ENCODE assay signal across 1 cellular context in the genomic region with DNA sequence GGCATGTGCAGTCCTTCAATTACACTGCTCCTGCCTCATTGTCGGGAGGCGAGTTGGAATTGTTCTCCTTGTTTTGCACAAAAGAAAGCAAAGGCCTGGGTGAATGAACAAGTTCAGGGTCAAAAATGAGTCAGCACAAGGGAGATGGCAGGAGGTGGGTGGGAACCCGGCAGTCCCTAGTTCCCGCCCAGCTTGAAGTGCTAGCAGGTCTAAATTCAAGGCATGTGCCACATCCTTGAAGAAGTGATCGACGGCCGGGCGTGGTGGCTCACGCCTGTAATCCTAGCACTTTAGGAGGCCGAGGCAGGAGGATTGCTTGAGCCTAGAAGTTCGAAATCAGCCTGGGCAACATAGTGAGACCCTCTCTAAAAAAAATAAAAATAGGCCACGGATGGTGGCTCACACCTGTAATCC.
A peak's percentile ranks its signal among the peaks of the same experiment; 100 is the strongest.
TF ChIP-seq lines count a peak whose summit lies in the region.

No MANE protein-coding gene starts in this region.

TF ChIP-seq in K562, 482 proteins besides CTCF, POLR2A, EP300 and RAD21 (continued from another document and continues in another):
- no peak for TF ChIP-seq KDM5B (IDR thresholded peaks at IDR 0.05; ENCODE audit: insufficient replicate concordance, low read depth, low read length)
- TF ChIP-seq, protein P1, sequence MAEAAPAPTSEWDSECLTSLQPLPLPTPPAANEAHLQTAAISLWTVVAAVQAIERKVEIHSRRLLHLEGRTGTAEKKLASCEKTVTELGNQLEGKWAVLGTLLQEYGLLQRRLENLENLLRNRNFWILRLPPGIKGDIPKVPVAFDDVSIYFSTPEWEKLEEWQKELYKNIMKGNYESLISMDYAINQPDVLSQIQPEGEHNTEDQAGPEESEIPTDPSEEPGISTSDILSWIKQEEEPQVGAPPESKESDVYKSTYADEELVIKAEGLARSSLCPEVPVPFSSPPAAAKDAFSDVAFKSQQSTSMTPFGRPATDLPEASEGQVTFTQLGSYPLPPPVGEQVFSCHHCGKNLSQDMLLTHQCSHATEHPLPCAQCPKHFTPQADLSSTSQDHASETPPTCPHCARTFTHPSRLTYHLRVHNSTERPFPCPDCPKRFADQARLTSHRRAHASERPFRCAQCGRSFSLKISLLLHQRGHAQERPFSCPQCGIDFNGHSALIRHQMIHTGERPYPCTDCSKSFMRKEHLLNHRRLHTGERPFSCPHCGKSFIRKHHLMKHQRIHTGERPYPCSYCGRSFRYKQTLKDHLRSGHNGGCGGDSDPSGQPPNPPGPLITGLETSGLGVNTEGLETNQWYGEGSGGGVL (CRISPR knock-in tag; IDR thresholded peaks at IDR 0.05): no peak
- no peak for TF ChIP-seq FOS (IDR thresholded peaks at IDR 0.05; ENCODE audit: extremely low read depth, insufficient read length)
- TF ChIP-seq, protein P2, sequence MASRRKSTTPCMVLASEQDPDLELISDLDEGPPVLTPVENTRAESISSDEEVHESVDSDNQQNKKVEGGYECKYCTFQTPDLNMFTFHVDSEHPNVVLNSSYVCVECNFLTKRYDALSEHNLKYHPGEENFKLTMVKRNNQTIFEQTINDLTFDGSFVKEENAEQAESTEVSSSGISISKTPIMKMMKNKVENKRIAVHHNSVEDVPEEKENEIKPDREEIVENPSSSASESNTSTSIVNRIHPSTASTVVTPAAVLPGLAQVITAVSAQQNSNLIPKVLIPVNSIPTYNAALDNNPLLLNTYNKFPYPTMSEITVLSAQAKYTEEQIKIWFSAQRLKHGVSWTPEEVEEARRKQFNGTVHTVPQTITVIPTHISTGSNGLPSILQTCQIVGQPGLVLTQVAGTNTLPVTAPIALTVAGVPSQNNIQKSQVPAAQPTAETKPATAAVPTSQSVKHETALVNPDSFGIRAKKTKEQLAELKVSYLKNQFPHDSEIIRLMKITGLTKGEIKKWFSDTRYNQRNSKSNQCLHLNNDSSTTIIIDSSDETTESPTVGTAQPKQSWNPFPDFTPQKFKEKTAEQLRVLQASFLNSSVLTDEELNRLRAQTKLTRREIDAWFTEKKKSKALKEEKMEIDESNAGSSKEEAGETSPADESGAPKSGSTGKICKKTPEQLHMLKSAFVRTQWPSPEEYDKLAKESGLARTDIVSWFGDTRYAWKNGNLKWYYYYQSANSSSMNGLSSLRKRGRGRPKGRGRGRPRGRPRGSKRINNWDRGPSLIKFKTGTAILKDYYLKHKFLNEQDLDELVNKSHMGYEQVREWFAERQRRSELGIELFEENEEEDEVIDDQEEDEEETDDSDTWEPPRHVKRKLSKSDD (conservative IDR thresholded peaks at IDR 0.05; ENCODE audit: low read length): no peak
- no peak for TF ChIP-seq NCOA4 (IDR thresholded peaks at IDR 0.05; ENCODE audit: partially characterized antibody)
- no peak for TF ChIP-seq NONO (IDR thresholded peaks at IDR 0.05; ENCODE audit: low read depth in 2 of 2, low read length in 1 of 2)
- TF ChIP-seq JUND (IDR thresholded peaks at IDR 0.05; ENCODE audit: borderline replicate concordance, low read depth, low read length): peak; percentile 79
- TF ChIP-seq JUND (tag; IDR thresholded peaks at IDR 0.05; ENCODE audit: borderline replicate concordance, low read depth, low read length): peak; percentile 67; the same call in 1 of the 3 replicates
- TF ChIP-seq MYBL2 (IDR thresholded peaks at IDR 0.05; ENCODE audit: low read depth): no peak
- TF ChIP-seq MYBL2 (CRISPR knock-in tag; IDR thresholded peaks at IDR 0.05; ENCODE audit: borderline replicate concordance): no peak
- no peak for TF ChIP-seq ZNF174 (CRISPR knock-in tag; IDR thresholded peaks at IDR 0.05)
- TF ChIP-seq ZNF143 (CRISPR knock-in tag; IDR thresholded peaks at IDR 0.05): no peak
- TF ChIP-seq, protein P3, sequence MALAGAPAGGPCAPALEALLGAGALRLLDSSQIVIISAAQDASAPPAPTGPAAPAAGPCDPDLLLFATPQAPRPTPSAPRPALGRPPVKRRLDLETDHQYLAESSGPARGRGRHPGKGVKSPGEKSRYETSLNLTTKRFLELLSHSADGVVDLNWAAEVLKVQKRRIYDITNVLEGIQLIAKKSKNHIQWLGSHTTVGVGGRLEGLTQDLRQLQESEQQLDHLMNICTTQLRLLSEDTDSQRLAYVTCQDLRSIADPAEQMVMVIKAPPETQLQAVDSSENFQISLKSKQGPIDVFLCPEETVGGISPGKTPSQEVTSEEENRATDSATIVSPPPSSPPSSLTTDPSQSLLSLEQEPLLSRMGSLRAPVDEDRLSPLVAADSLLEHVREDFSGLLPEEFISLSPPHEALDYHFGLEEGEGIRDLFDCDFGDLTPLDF (CRISPR knock-in tag; IDR thresholded peaks at IDR 0.05): no peak
- TF ChIP-seq ELF4 (CRISPR knock-in tag; IDR thresholded peaks at IDR 0.05): no peak
- TF ChIP-seq SRF (CRISPR knock-in tag; IDR thresholded peaks at IDR 0.05): no peak
- TF ChIP-seq, protein P4, sequence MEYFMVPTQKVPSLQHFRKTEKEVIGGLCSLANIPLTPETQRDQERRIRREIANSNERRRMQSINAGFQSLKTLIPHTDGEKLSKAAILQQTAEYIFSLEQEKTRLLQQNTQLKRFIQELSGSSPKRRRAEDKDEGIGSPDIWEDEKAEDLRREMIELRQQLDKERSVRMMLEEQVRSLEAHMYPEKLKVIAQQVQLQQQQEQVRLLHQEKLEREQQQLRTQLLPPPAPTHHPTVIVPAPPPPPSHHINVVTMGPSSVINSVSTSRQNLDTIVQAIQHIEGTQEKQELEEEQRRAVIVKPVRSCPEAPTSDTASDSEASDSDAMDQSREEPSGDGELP (CRISPR knock-in tag; IDR thresholded peaks at IDR 0.05; ENCODE audit: borderline replicate concordance): peak; percentile 20; the same call in 1 of the 2 replicates
- no peak for TF ChIP-seq SNRNP70 (optimal IDR thresholded peaks at IDR 0.05; ENCODE audit: low read depth, low read length)
- no peak for TF ChIP-seq POLR3A (IDR thresholded peaks at IDR 0.05; ENCODE audit: borderline replicate concordance, extremely low read depth, insufficient read depth, insufficient read length)
- TF ChIP-seq C11orf30 (IDR thresholded peaks at IDR 0.05; ENCODE audit: low read depth): peak; percentile 90
- TF ChIP-seq ZNF124 (CRISPR knock-in tag; IDR thresholded peaks at IDR 0.05): no peak
- TF ChIP-seq TAF9B (IDR thresholded peaks at IDR 0.05; ENCODE audit: partially characterized antibody): peak; percentile 74
- TF ChIP-seq, protein P5, sequence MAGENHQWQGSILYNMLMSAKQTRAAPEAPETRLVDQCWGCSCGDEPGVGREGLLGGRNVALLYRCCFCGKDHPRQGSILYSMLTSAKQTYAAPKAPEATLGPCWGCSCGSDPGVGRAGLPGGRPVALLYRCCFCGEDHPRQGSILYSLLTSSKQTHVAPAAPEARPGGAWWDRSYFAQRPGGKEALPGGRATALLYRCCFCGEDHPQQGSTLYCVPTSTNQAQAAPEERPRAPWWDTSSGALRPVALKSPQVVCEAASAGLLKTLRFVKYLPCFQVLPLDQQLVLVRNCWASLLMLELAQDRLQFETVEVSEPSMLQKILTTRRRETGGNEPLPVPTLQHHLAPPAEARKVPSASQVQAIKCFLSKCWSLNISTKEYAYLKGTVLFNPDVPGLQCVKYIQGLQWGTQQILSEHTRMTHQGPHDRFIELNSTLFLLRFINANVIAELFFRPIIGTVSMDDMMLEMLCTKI (IDR thresholded peaks at IDR 0.05; ENCODE audit: partially characterized antibody): no peak
- no peak for TF ChIP-seq POLR3G (IDR thresholded peaks at IDR 0.05; ENCODE audit: extremely low read depth, insufficient read length, insufficient replicate concordance)
- TF ChIP-seq PBX2 (CRISPR knock-in tag; IDR thresholded peaks at IDR 0.05; ENCODE audit: low read depth): no peak
- peak; percentile 23; the same call in 1 of the 2 replicates for TF ChIP-seq PBX2 (tag; conservative IDR thresholded peaks at IDR 0.05; ENCODE audit: low read depth)
- no peak for TF ChIP-seq SIN3B (IDR thresholded peaks at IDR 0.05; ENCODE audit: low read depth)
- no peak for TF ChIP-seq COPS2 (conservative IDR thresholded peaks at IDR 0.05)
- no peak for TF ChIP-seq ZNF232 (CRISPR knock-in tag; IDR thresholded peaks at IDR 0.05)
- TF ChIP-seq RFX5 (IDR thresholded peaks at IDR 0.05; ENCODE audit: low read depth, low read length): no peak
- no peak for TF ChIP-seq TSC22D4 (tag; IDR thresholded peaks at IDR 0.05)
- peak; percentile 94 for TF ChIP-seq ZNF121 (CRISPR knock-in tag; conservative IDR thresholded peaks at IDR 0.05)
- no peak for TF ChIP-seq ZNF778 (CRISPR knock-in tag; IDR thresholded peaks at IDR 0.05)
- TF ChIP-seq MTA3 (IDR thresholded peaks at IDR 0.05; ENCODE audit: borderline replicate concordance): no peak
- TF ChIP-seq FIP1L1 (IDR thresholded peaks at IDR 0.05; ENCODE audit: low read depth, low read length, poor library complexity, severe bottlenecking): no peak
- TF ChIP-seq, protein P6, sequence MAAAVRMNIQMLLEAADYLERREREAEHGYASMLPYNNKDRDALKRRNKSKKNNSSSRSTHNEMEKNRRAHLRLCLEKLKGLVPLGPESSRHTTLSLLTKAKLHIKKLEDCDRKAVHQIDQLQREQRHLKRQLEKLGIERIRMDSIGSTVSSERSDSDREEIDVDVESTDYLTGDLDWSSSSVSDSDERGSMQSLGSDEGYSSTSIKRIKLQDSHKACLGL (CRISPR knock-in tag; IDR thresholded peaks at IDR 0.05; ENCODE audit: borderline replicate concordance, poor library complexity, severe bottlenecking): no peak
- TF ChIP-seq E2F5 (CRISPR knock-in tag; IDR thresholded peaks at IDR 0.05): no peak
- no peak for TF ChIP-seq ZNF140 (CRISPR knock-in tag; IDR thresholded peaks at IDR 0.05)
- no peak for TF ChIP-seq STAT5A (IDR thresholded peaks at IDR 0.05; ENCODE audit: borderline replicate concordance, low read length)
- no peak; the same call in 1 of the 2 replicates for TF ChIP-seq FOXM1 (IDR thresholded peaks at IDR 0.05; ENCODE audit: low read depth)
- TF ChIP-seq FOXM1 (CRISPR knock-in tag; IDR thresholded peaks at IDR 0.05; ENCODE audit: low read depth): no peak
- TF ChIP-seq SLC30A9 (CRISPR knock-in tag; IDR thresholded peaks at IDR 0.05): no peak
- no peak for TF ChIP-seq DDX20 (tag; IDR thresholded peaks at IDR 0.05; ENCODE audit: low read depth)
- TF ChIP-seq TFAM (CRISPR knock-in tag; conservative IDR thresholded peaks at IDR 0.05): no peak
- no peak for TF ChIP-seq PTBP1 (IDR thresholded peaks at IDR 0.05; ENCODE audit: low read depth, low read length)
- no peak for TF ChIP-seq RBM34 (IDR thresholded peaks at IDR 0.05; ENCODE audit: borderline replicate concordance, insufficient read depth, low read length)
- no peak for TF ChIP-seq MLX (CRISPR knock-in tag; conservative IDR thresholded peaks at IDR 0.05)
- no peak for TF ChIP-seq SP1 (CRISPR knock-in tag; IDR thresholded peaks at IDR 0.05)
- no peak for TF ChIP-seq ZFP1 (CRISPR knock-in tag; IDR thresholded peaks at IDR 0.05)
- TF ChIP-seq ZBTB8A (IDR thresholded peaks at IDR 0.05; ENCODE audit: partially characterized antibody): no peak
- no peak for TF ChIP-seq GTF2B (IDR thresholded peaks at IDR 0.05; ENCODE audit: extremely low read depth, insufficient read length)
